In genomic region chr2:6656633-6657032, GRCh38 we compare ENCODE assay signal across 30 cellular contexts.
"Had no signal": no experiment of that assay in that cellular context is flagged by ENCODE, and none has a peak within 500 bp of the region (broad histone marks: within the 10 kb centered on the region; RNA-seq: fewer than 3 reads in every experiment).

No MANE protein-coding gene starts in this region.

- H3K27me3 Mint-ChIP-seq: activated B cell treated with CpG ODN at 0.5 μM for 24 hours; activated CD4-positive, alpha-beta T cell treated with anti-CD3 and anti-CD28 coated beads, Interleukin-2, amount 10 ng/mL, durations not matched to agents 24 days and 14 days; activated CD8-positive, alpha-beta memory T cell treated with anti-CD3 and anti-CD28 coated beads, Interleukin-2, amount 10 ng/mL, durations not matched to agents 7 days and 5 days; activated naive CD8-positive, alpha-beta T cell treated with anti-CD3 and anti-CD28 coated beads for 36 hours had no signal

- H3K9me3 Mint-ChIP-seq: activated B cell treated with CpG ODN at 0.5 μM for 24 hours; activated CD4-positive, alpha-beta memory T cell treated with anti-CD3 and anti-CD28 coated beads for 36 hours; activated CD4-positive, alpha-beta T cell treated with anti-CD3 and anti-CD28 coated beads, Interleukin-2, amount 10 ng/mL, durations not matched to agents 24 days and 14 days; activated naive CD4-positive, alpha-beta T cell treated with anti-CD3 and anti-CD28 coated beads for 36 hours; activated naive CD4-positive, alpha-beta T cell treated with anti-CD3 and anti-CD28 coated beads, Interleukin-2, amount 50 U/mL, for 24 hours; activated naive CD8-positive, alpha-beta T cell treated with anti-CD3 and anti-CD28 coated beads for 36 hours; activated naive CD8-positive, alpha-beta T cell treated with anti-CD3 and anti-CD28 coated beads, Interleukin-2, amount 50 U/mL, for 24 hours; activated T-helper 1 cell treated with anti-CD3 and anti-CD28 coated beads, Interleukin-12 subunit alpha, Interleukin-12 subunit beta, Interleukin-2, Interleukin-4 antibody, amounts not matched to agents 30 ng/mL and 10 ng/mL and 1 ng/mL, durations not matched to agents 14 hours and 24 hours and 36 hours; activated T-helper 2 cell treated with anti-CD3 and anti-CD28 coated beads, Interferon-gamma antibody, Interleukin-2, Interleukin-4, amounts not matched to agents 10 μg/mL and 5 μg/mL and 100 μg/mL, durations not matched to agents 14 hours and 24 hours and 36 hours; T-helper 2 cell treated with Interferon-gamma antibody and Interleukin-4, amounts not matched to agents 5 μg/mL and 100 μg/mL, for 36 hours had no signal

- ATAC-seq: activated CD4-positive, CD25-positive, alpha-beta regulatory T cell treated with anti-CD3 and anti-CD28 coated beads, Interleukin-2, amount 50 U/mL, for 24 hours; activated CD8-positive, alpha-beta memory T cell treated with anti-CD3 and anti-CD28 coated beads, Interleukin-2, amount 10 ng/mL, durations not matched to agents 7 days and 5 days; activated CD8-positive, alpha-beta T cell treated with anti-CD3 and anti-CD28 coated beads, Interleukin-2, amount 10 ng/mL, durations not matched to agents 7 days and 5 days; activated naive CD8-positive, alpha-beta T cell treated with anti-CD3 and anti-CD28 coated beads, Interleukin-2, amount 50 U/mL, for 24 hours; foreskin keratinocyte; gastroesophageal sphincter; heart right ventricle; T-helper 17 cell had no signal

- H3K36me3 Mint-ChIP-seq: activated CD4-positive, alpha-beta memory T cell treated with anti-CD3 and anti-CD28 coated beads for 36 hours; activated CD8-positive, alpha-beta memory T cell treated with anti-CD3 and anti-CD28 coated beads, Interleukin-2, amount 10 ng/mL, durations not matched to agents 7 days and 5 days; activated naive CD4-positive, alpha-beta T cell treated with anti-CD3 and anti-CD28 coated beads, Interleukin-2, amount 50 U/mL, for 24 hours; activated naive CD8-positive, alpha-beta T cell treated with anti-CD3 and anti-CD28 coated beads for 36 hours; brain had no signal

- DNase-seq: activated B cell treated with CpG ODN at 0.5 μM for 24 hours; activated CD4-positive, alpha-beta memory T cell treated with anti-CD3 and anti-CD28 coated beads for 36 hours; activated CD4-positive, alpha-beta T cell treated with anti-CD3 and anti-CD28 coated beads, Interleukin-2, amount 10 ng/mL, durations not matched to agents 24 days and 14 days; activated CD8-positive, alpha-beta memory T cell treated with anti-CD3 and anti-CD28 coated beads, Interleukin-2, amount 10 ng/mL, durations not matched to agents 7 days and 5 days; activated CD8-positive, alpha-beta memory T cell treated with anti-CD3 and anti-CD28 coated beads, Interleukin-2, amount 50 U/mL, for 4 hours; activated CD8-positive, alpha-beta T cell treated with anti-CD3 and anti-CD28 coated beads, Interleukin-2, amount 10 ng/mL, durations not matched to agents 7 days and 5 days; activated effector memory CD4-positive, alpha-beta T cell treated with anti-CD3 and anti-CD28 coated beads, Interleukin-2, amount 50 U/mL, for 16 hours; activated naive CD4-positive, alpha-beta T cell treated with anti-CD3 and anti-CD28 coated beads for 36 hours; activated naive CD8-positive, alpha-beta T cell treated with anti-CD3 and anti-CD28 coated beads for 36 hours; activated naive CD8-positive, alpha-beta T cell treated with anti-CD3 and anti-CD28 coated beads, Interleukin-2, amount 50 U/mL, for 24 hours; activated T-cell treated with anti-CD3 and anti-CD28 coated beads, Interleukin-2, amount 50 U/mL, for 1 hour; activated T-cell treated with anti-CD3 and anti-CD28 coated beads, Interleukin-2, amount 50 U/mL, for 48 hours; adrenal gland; central memory CD4-positive, alpha-beta T cell; cerebellar nuclear complex; colonic mucosa; effector CD8-positive, alpha-beta T cell; foreskin keratinocyte; heart right ventricle; T-helper 1 cell; T-helper 17 cell; T1000; WERI-Rb-1 had no signal

- H3K4me1 Mint-ChIP-seq: activated B cell treated with CpG ODN at 0.5 μM for 24 hours; activated CD4-positive, alpha-beta T cell treated with anti-CD3 and anti-CD28 coated beads, Interleukin-2, amount 10 ng/mL, durations not matched to agents 24 days and 14 days; activated CD8-positive, alpha-beta memory T cell treated with anti-CD3 and anti-CD28 coated beads, Interleukin-2, amount 10 ng/mL, durations not matched to agents 7 days and 5 days; activated naive CD4-positive, alpha-beta T cell treated with anti-CD3 and anti-CD28 coated beads, Interleukin-2, amount 50 U/mL, for 24 hours; activated naive CD8-positive, alpha-beta T cell treated with anti-CD3 and anti-CD28 coated beads for 36 hours; activated naive CD8-positive, alpha-beta T cell treated with anti-CD3 and anti-CD28 coated beads, Interleukin-2, amount 50 U/mL, for 24 hours; T-helper 17 cell had no signal

- H3K27ac Mint-ChIP-seq: activated B cell treated with CpG ODN at 0.5 μM for 24 hours; activated CD4-positive, alpha-beta memory T cell treated with anti-CD3 and anti-CD28 coated beads for 36 hours; activated CD4-positive, alpha-beta T cell treated with anti-CD3 and anti-CD28 coated beads, Interleukin-2, amount 10 ng/mL, durations not matched to agents 24 days and 14 days; activated CD8-positive, alpha-beta memory T cell treated with anti-CD3 and anti-CD28 coated beads, Interleukin-2, amount 10 ng/mL, durations not matched to agents 7 days and 5 days; activated CD8-positive, alpha-beta T cell treated with anti-CD3 and anti-CD28 coated beads, Interleukin-2, amount 10 ng/mL, durations not matched to agents 7 days and 5 days; activated naive CD4-positive, alpha-beta T cell treated with anti-CD3 and anti-CD28 coated beads for 36 hours; activated naive CD4-positive, alpha-beta T cell treated with anti-CD3 and anti-CD28 coated beads, Interleukin-2, amount 50 U/mL, for 24 hours; activated naive CD8-positive, alpha-beta T cell treated with anti-CD3 and anti-CD28 coated beads for 36 hours; activated naive CD8-positive, alpha-beta T cell treated with anti-CD3 and anti-CD28 coated beads, Interleukin-2, amount 50 U/mL, for 24 hours; activated T-helper 1 cell treated with anti-CD3 and anti-CD28 coated beads, Interleukin-12 subunit alpha, Interleukin-12 subunit beta, Interleukin-2, Interleukin-4 antibody, amounts not matched to agents 30 ng/mL and 10 ng/mL and 1 ng/mL, durations not matched to agents 14 hours and 24 hours and 36 hours; activated T-helper 2 cell treated with anti-CD3 and anti-CD28 coated beads, Interferon-gamma antibody, Interleukin-2, Interleukin-4, amounts not matched to agents 10 μg/mL and 5 μg/mL and 100 μg/mL, durations not matched to agents 14 hours and 24 hours and 36 hours; T-helper 17 cell; T-helper 2 cell treated with Interferon-gamma antibody and Interleukin-4, amounts not matched to agents 5 μg/mL and 100 μg/mL, for 36 hours had no signal

- H3K4me3 Mint-ChIP-seq: activated B cell treated with CpG ODN at 0.5 μM for 24 hours; activated CD4-positive, alpha-beta memory T cell treated with anti-CD3 and anti-CD28 coated beads for 36 hours; activated CD4-positive, alpha-beta T cell treated with anti-CD3 and anti-CD28 coated beads, Interleukin-2, amount 10 ng/mL, durations not matched to agents 24 days and 14 days; activated CD8-positive, alpha-beta memory T cell treated with anti-CD3 and anti-CD28 coated beads, Interleukin-2, amount 10 ng/mL, durations not matched to agents 7 days and 5 days; activated CD8-positive, alpha-beta T cell treated with anti-CD3 and anti-CD28 coated beads, Interleukin-2, amount 10 ng/mL, durations not matched to agents 7 days and 5 days; activated naive CD4-positive, alpha-beta T cell treated with anti-CD3 and anti-CD28 coated beads for 36 hours; activated naive CD4-positive, alpha-beta T cell treated with anti-CD3 and anti-CD28 coated beads, Interleukin-2, amount 50 U/mL, for 24 hours; activated naive CD8-positive, alpha-beta T cell treated with anti-CD3 and anti-CD28 coated beads for 36 hours; activated naive CD8-positive, alpha-beta T cell treated with anti-CD3 and anti-CD28 coated beads, Interleukin-2, amount 50 U/mL, for 24 hours; activated T-helper 1 cell treated with anti-CD3 and anti-CD28 coated beads, Interleukin-12 subunit alpha, Interleukin-12 subunit beta, Interleukin-2, Interleukin-4 antibody, amounts not matched to agents 30 ng/mL and 10 ng/mL and 1 ng/mL, durations not matched to agents 14 hours and 24 hours and 36 hours; brain; T-helper 17 cell; T-helper 2 cell treated with Interferon-gamma antibody and Interleukin-4, amounts not matched to agents 5 μg/mL and 100 μg/mL, for 36 hours had no signal
